7 cellular contexts compared by ENCODE assay signal in genomic region chr17:75295220-75296158, GRCh38. TPM values are rescaled to one million over a fixed set of nuclear protein-coding genes. Genes with fewer than 3 reads are reported as not detected.
DNase-seq lines count a peak whose midpoint lies in the region; ATAC-seq and TF ChIP-seq lines count a peak whose summit lies in the region.

No MANE protein-coding gene starts in this region.

- peak overlapping the region in 1 of 2 donors; percentile 20 for H3K9ac ChIP-seq in liver (ENCODE audit: low read depth in 1 of 2, low read length in 2 of 2)
- no peak overlapping the region for H3K9ac ChIP-seq in neuronal stem cell (ENCODE audit: low read depth, low read length, poor library complexity)

- H3K4me1 ChIP-seq in liver (ENCODE audit: control insufficient read depth in 4 of 4, insufficient read depth in 4 of 4, low read length in 3 of 4) (peaks cover 0 to 6% (median under 1%) of the 10 kb centered on the region in 4 donors), neuronal stem cell (ENCODE audit: control insufficient read depth in 2 of 2, insufficient read depth in 1 of 2, low read depth in 1 of 2, low read length in 2 of 2) (no peaks in the 10 kb centered on the region)

- H3K27me3 ChIP-seq in liver (ENCODE audit: control insufficient read depth in 4 of 4, insufficient read depth in 4 of 4, low read length in 3 of 4) = no peaks in the 10 kb centered on the region
- no peaks in the 10 kb centered on the region for H3K27me3 ChIP-seq in neuronal stem cell (ENCODE audit: control insufficient read depth in 3 of 3, insufficient read depth in 3 of 3, low read depth in 1 of 3, low read length in 3 of 3)

- H3K36me3 ChIP-seq in liver (ENCODE audit: control insufficient read depth in 4 of 4, insufficient read depth in 3 of 4, low read depth in 1 of 4, low read length in 3 of 4) (no peaks in the 10 kb centered on the region), neuronal stem cell (replicated peaks in 1 of 2; ENCODE audit: control insufficient read depth in 2 of 2, insufficient read depth in 2 of 2, low read length in 2 of 2) (no peaks in the 10 kb centered on the region)

- DNase-seq in OCI-M1 (lab: John Stamatoyannopoulos, UW) = peak; percentile 7
- DNase-seq in neuronal stem cell (ENCODE audit: low spot score) = no peak
- no peak for DNase-seq in putamen (ENCODE audit: low spot score)
- DNase-seq in ureter (ENCODE audit: low spot score) = no peak

- no peak overlapping the region for H3K14ac ChIP-seq in neuronal stem cell (ENCODE audit: low read length)

- H3K4me2 ChIP-seq in neuronal stem cell (ENCODE audit: insufficient read depth, low read length, poor library complexity, severe bottlenecking) = no peak overlapping the region

- H3K23ac ChIP-seq in neuronal stem cell (ENCODE audit: low read depth, low read length, poor library complexity) = no peak overlapping the region

- WGBS in liver = 77% methylated on average over 8 of the region's 8 CpGs
- WGBS in neuronal stem cell (ENCODE audit: extremely low coverage in 2 of 2, insufficient read length in 2 of 2, insufficient replicate concordance in 1 of 2), 2 donors = no CpG with 5 or more reads among the region's 8 CpGs

- H2BK12ac ChIP-seq in neuronal stem cell (ENCODE audit: low read length) = no peak overlapping the region

- in situ Hi-C loops in GM18951 (cut with MboI; ENCODE audit: low sequenced_read_pairs, unreplicated experiment) = no loop called here

- H3K9me3 ChIP-seq in liver (ENCODE audit: control insufficient read depth in 4 of 4, low read length in 3 of 4) = no peaks in the 10 kb centered on the region
- no peaks in the 10 kb centered on the region for H3K9me3 ChIP-seq in neuronal stem cell (replicated peaks in 1 of 2; ENCODE audit: control insufficient read depth in 2 of 2, insufficient read depth in 1 of 2, low read depth in 1 of 2, low read length in 2 of 2)

- peak; percentile 70 for ATAC-seq in HG02763 (IDR thresholded peaks at IDR 0.05; ENCODE audit: unreplicated experiment)

- TF ChIP-seq POLR2A in GM18951 (IDR thresholded peaks at IDR 0.05; ENCODE audit: extremely low read depth, insufficient read depth, insufficient read length) = peak; percentile 66

- H2BK120ac ChIP-seq in neuronal stem cell (ENCODE audit: low read depth, low read length) = no peak overlapping the region

- no peak overlapping the region for H4K8ac ChIP-seq in neuronal stem cell (ENCODE audit: low read depth, low read length)

- no peak overlapping the region for H2BK5ac ChIP-seq in neuronal stem cell (ENCODE audit: low read length)

- no peak overlapping the region for H2BK15ac ChIP-seq in neuronal stem cell (ENCODE audit: low read length)

- H3K4me3 ChIP-seq in liver (ENCODE audit: low read depth in 1 of 3, low read length in 3 of 3) = no peak overlapping the region
- H3K4me3 ChIP-seq in neuronal stem cell (ENCODE audit: low read length in 2 of 2) = no peak overlapping the region

- H3K27ac ChIP-seq in liver (ENCODE audit: low read depth in 1 of 2, low read length in 2 of 2) = peak overlapping the region; percentile 59 to 69
- no peak overlapping the region for H3K27ac ChIP-seq in neuronal stem cell (replicated peaks; ENCODE audit: low read length)

- H2AFZ ChIP-seq in neuronal stem cell (ENCODE audit: low read length) = no peak overlapping the region

- TF ChIP-seq RAD21 in liver (IDR thresholded peaks at IDR 0.05) = peak in 1 of 2 donors; percentile 12

- H2AK5ac ChIP-seq in neuronal stem cell (ENCODE audit: low read depth, low read length) = no peak overlapping the region

- no peaks in the 10 kb centered on the region for H3K79me1 ChIP-seq in neuronal stem cell (ENCODE audit: low read depth, low read length)

- no peak overlapping the region for H4K91ac ChIP-seq in neuronal stem cell (ENCODE audit: low read depth, low read length, poor library complexity)

- TF ChIP-seq CTCF in liver (IDR thresholded peaks at IDR 0.05; ENCODE audit: low read depth, low read length, missing input control) = no peak

- H3K4ac ChIP-seq in neuronal stem cell (ENCODE audit: low read length) = no peak overlapping the region

- H3K18ac ChIP-seq in neuronal stem cell (ENCODE audit: low read length) = no peak overlapping the region

TF ChIP-seq in liver, 16 proteins besides CTCF, POLR2A, EP300 and RAD21:
- TF ChIP-seq HNF4A (conservative IDR thresholded peaks at IDR 0.05) (peak in 1 of 2 donors; percentile 38), SP1 (IDR thresholded peaks at IDR 0.05) (no peak), ZBTB33 (IDR thresholded peaks at IDR 0.05) (no peak), RXRA (IDR thresholded peaks at IDR 0.05) (peak in 1 of 2 donors; percentile 23)
TF ChIP-seq in liver: peak in this region for 2.

RNA-seq across cellular contexts. Expression of gene SLC25A19, which starts 6.3 kb away (rescaled TPM):
- total RNA-seq in liver (1 to 10 TPM; 8.0 to 9.5 TPM), ureter (8.8 TPM)
- 1 to 10 TPM; 4.7 to 5.2 TPM for polyA plus RNA-seq in liver
- 9.2 TPM for polyA plus RNA-seq in neuronal stem cell (2013, experiment 1 of 2)
- 9.1 TPM for polyA plus RNA-seq in neuronal stem cell (2013, experiment 2 of 2)

RNA-seq across cellular contexts. Expression of gene MIF4GD, which starts 24.5 kb away (rescaled TPM):
- total RNA-seq in liver = 1 to 10 TPM; 6.2 to 8.6 TPM
- 10 to 100 TPM; 10.8 to 13.6 TPM for polyA plus RNA-seq in liver
- 31.0 TPM for polyA plus RNA-seq in neuronal stem cell (2013, experiment 1 of 2)
- 31.4 TPM for polyA plus RNA-seq in neuronal stem cell (2013, experiment 2 of 2)
- 19.9 TPM for total RNA-seq in ureter

RNA-seq across cellular contexts. Expression of gene MRPS7, which starts 33.8 kb away (rescaled TPM):
- total RNA-seq in liver (10 to 100 TPM; 24.1 to 33.0 TPM), ureter (57.0 TPM)
- 10 to 100 TPM; 45.8 to 58.9 TPM for polyA plus RNA-seq in liver
- 45.9 TPM for polyA plus RNA-seq in neuronal stem cell (2013, experiment 1 of 2)
- polyA plus RNA-seq in neuronal stem cell (2013, experiment 2 of 2) = 45.2 TPM

RNA-seq across cellular contexts. Expression of gene GGA3, which starts 34.1 kb away (rescaled TPM):
- total RNA-seq in liver = 10 to 100 TPM in 1 of 2 donors, 1 to 10 TPM in 1; 8.8 to 17.3 TPM
- polyA plus RNA-seq in liver = 1 to 10 TPM; 4.6 to 9.5 TPM
- 32.9 TPM for polyA plus RNA-seq in neuronal stem cell (2013, experiment 1 of 2)
- polyA plus RNA-seq in neuronal stem cell (2013, experiment 2 of 2) = 31.7 TPM
- total RNA-seq in ureter = 61.4 TPM
